ENCODE assay signal across 12 cellular contexts in the genomic region with DNA sequence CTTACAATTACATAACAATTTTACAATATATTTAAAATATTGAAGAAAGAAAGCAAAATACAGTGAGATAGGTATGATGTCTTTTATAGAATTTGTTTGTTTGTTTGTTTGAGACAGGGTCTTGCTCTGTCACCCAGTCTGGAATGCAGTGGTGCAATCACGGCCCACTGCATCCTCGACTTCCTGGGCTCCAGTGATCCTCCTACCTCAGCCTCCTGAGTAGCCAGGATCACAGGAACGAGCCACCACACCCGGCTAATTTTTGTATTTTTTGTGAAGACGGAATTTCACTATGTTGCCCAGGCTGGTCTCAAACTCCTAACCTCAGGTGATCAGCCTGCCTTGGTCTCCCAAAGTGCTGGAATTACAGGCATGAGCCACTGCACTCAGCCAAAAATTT. TPM values are rescaled to one million over a fixed set of nuclear protein-coding genes. Genes with fewer than 3 reads are reported as not detected.
"Had no signal": no experiment of that assay in that cellular context is flagged by ENCODE, and none has a peak within 500 bp of the region (broad histone marks: within the 10 kb centered on the region; RNA-seq: fewer than 3 reads in every experiment).

No MANE protein-coding gene starts in this region.

RNA-seq across cellular contexts. Expression of gene NACA2, which starts 21.5 kb away (rescaled TPM):
- total RNA-seq: activated B cell treated with CpG ODN at 0.5 μM for 24 hours; activated CD4-positive, alpha-beta memory T cell treated with anti-CD3 and anti-CD28 coated beads for 36 hours; activated CD4-positive, alpha-beta memory T cell treated with anti-CD3 and anti-CD28 coated beads, Interleukin-2, amount 10 ng/mL, durations not matched to agents 7 days and 5 days; activated CD4-positive, alpha-beta T cell treated with anti-CD3 and anti-CD28 coated beads for 36 hours; activated CD4-positive, alpha-beta T cell treated with anti-CD3 and anti-CD28 coated beads, Interleukin-2, amount 10 ng/mL, durations not matched to agents 24 days and 14 days; activated CD8-positive, alpha-beta memory T cell treated with anti-CD3 and anti-CD28 coated beads for 36 hours; activated CD8-positive, alpha-beta memory T cell treated with anti-CD3 and anti-CD28 coated beads, Interleukin-2, amount 10 ng/mL, durations not matched to agents 7 days and 5 days; activated CD8-positive, alpha-beta T cell treated with anti-CD3 and anti-CD28 coated beads for 36 hours; activated CD8-positive, alpha-beta T cell treated with anti-CD3 and anti-CD28 coated beads, Interleukin-2, amount 10 ng/mL, durations not matched to agents 7 days and 5 days; T-helper 17 cell; T-helper 2 cell treated with Interferon-gamma antibody and Interleukin-4, amounts not matched to agents 100 ng/mL and 5 ng/mL, for 36 hours; WTC11 had no signal
